ENCODE assay signal across 25 cellular contexts in the genomic region with DNA sequence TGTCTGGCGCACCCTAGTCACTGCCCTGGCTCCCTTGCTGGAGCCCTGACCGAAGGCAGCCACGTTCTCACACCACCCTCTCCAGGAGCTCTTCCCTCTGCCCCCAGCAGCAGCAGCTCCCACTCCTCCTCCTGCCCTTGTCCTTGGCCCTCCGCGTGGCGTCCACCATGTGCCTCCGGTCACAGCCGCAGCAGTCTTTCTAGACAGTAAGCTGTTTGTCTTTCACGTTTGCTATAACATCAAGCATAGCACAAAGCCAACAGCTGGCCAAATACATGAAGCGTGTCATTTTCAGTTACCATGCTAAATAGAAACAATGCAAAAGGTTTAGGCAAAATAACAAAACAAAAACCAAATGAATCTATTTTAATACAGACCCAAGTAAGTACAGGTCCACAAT. TPM values are rescaled to one million over a fixed set of nuclear protein-coding genes. Genes with fewer than 3 reads are reported as not detected.
A peak's percentile ranks its signal among the peaks of the same experiment; 100 is the strongest.
DNase-seq lines count a peak whose midpoint lies in the region; ATAC-seq, FAIRE-seq and TF ChIP-seq lines count a peak whose summit lies in the region.
"Had no signal": no experiment of that assay in that cellular context is flagged by ENCODE, and none has a peak within 500 bp of the region (broad histone marks: within the 10 kb centered on the region; RNA-seq: fewer than 3 reads in every experiment).

No MANE protein-coding gene starts in this region.

- no peak overlapping the region for H3K4me2 ChIP-seq in OCI-LY7 (ENCODE audit: low read length)

- in situ Hi-C loops in SK-MEL-5 (cut with HindIII; ENCODE audit: low pct_unique_long_range_greater_than_20kb, low sequenced_read_pairs): no loop called here

- FAIRE-seq in kidney (lab: Jason Lieb, UNC): no peak
- FAIRE-seq: astrocyte, GM19239 had no signal

- CTCF ChIA-PET in MCF 10A (lab: Yijun Ruan, JAX) (interaction anchor here (0.7 kb wide), 1 partner anchor 1681 kb away, joined by 3 read pairs; no protein-coding TSS in a partner anchor), OCI-LY7 (lab: Charles Lee; ENCODE audit: unreplicated experiment) (no interaction called here)

- no TSS peak for BruUV-seq in MCF 10A (replicated peaks; lab: Mats Ljungman, UMichigan)
- no TSS peak for BruUV-seq in OCI-LY7 (replicated peaks; lab: Mats Ljungman, UMichigan)

- no peaks in the 10 kb centered on the region for H3K27me3 ChIP-seq in breast epithelium
- H3K27me3 ChIP-seq: Peyer's patch, transverse colon had no signal

- H3K9me2 ChIP-seq in OCI-LY7 (ENCODE audit: insufficient read depth, low read length): no peaks in the 10 kb centered on the region

- H2AFZ ChIP-seq in OCI-LY7 (ENCODE audit: low read length): no peak overlapping the region
- H2AFZ ChIP-seq: parathyroid adenoma had no signal

- H3K27ac ChIP-seq in breast epithelium (no peak overlapping the region), kidney (ENCODE audit: low read depth in 2 of 2, low read length in 2 of 2) (no peak overlapping the region), temporal lobe (ENCODE audit: low read depth, low read length) (peak overlapping the region; percentile 48), OCI-LY7 (ENCODE audit: low read depth, low read length, poor library complexity, severe bottlenecking) (no peak overlapping the region)
- H3K27ac ChIP-seq: parathyroid adenoma, Peyer's patch, transverse colon had no signal

- no peak overlapping the region for H3K4me3 Mint-ChIP-seq in MCF 10A (ENCODE audit: unreplicated experiment)
- H3K4me3 Mint-ChIP-seq: activated T-cell treated with anti-CD3 and anti-CD28 coated beads, Interleukin-2, amount 50 U/mL, for 72 hours; stimulated activated naive CD8-positive, alpha-beta T cell treated with anti-CD3 and anti-CD28 coated beads, Interleukin-15, Interleukin-2, amounts not matched to agents 100 ng/mL and 50 ng/mL, for 24 hours had no signal

- H3K9me3 Mint-ChIP-seq in MCF 10A (ENCODE audit: unreplicated experiment): no peaks in the 10 kb centered on the region
- H3K9me3 Mint-ChIP-seq: naive thymus-derived CD8-positive, alpha-beta T cell; stimulated activated naive CD8-positive, alpha-beta T cell treated with anti-CD3 and anti-CD28 coated beads, Interleukin-15, Interleukin-2, amounts not matched to agents 100 ng/mL and 50 ng/mL, for 24 hours had no signal

- H3K4me3 ChIP-seq in breast epithelium (no peak overlapping the region), kidney (ENCODE audit: low read length in 2 of 2) (no peak overlapping the region), OCI-LY7 (ENCODE audit: low read depth, low read length, poor library complexity, severe bottlenecking) (no peak overlapping the region)
- H3K4me3 ChIP-seq: Peyer's patch, transverse colon had no signal

- H4K20me1 ChIP-seq in OCI-LY7 (ENCODE audit: insufficient read depth, low read length): no peaks in the 10 kb centered on the region

- POLR2A ChIA-PET in MCF 10A (lab: Yijun Ruan, JAX) (interaction anchor here (0.6 to 1.4 kb wide), 4 partner anchors 14 to 75 kb away, joined by 3 to 4 read pairs (median 4); no protein-coding TSS in a partner anchor), OCI-LY7 (lab: Charles Lee) (no interaction called here)

- intact Hi-C loops in MCF 10A (cut with micrococcal nuclease) (no loop called here), breast epithelium (cut with DNase I; ENCODE audit: low total_unique reads) (no loop called here), kidney (cut with DNase I) (no loop called here), OCI-LY7 (cut with micrococcal nuclease; ENCODE audit: unreplicated experiment) (no loop called here)

- no peaks in the 10 kb centered on the region for H3K9me3 ChIP-seq in breast epithelium
- no peaks in the 10 kb centered on the region for H3K9me3 ChIP-seq in kidney (ENCODE audit: control insufficient read depth in 1 of 2, low read length in 2 of 2)
- H3K9me3 ChIP-seq in OCI-LY7 (ENCODE audit: low read length): no peaks in the 10 kb centered on the region
- H3K9me3 ChIP-seq: Peyer's patch, transverse colon had no signal

- ATAC-seq in GM21576 (IDR thresholded peaks at IDR 0.05; ENCODE audit: unreplicated experiment): no peak
- no peak for ATAC-seq in HG03439 (IDR thresholded peaks at IDR 0.05; ENCODE audit: unreplicated experiment)
- ATAC-seq: activated T-cell treated with anti-CD3 and anti-CD28 coated beads, Interleukin-2, amount 50 U/mL, for 72 hours; left lobe of liver; naive thymus-derived CD8-positive, alpha-beta T cell; sciatic nerve had no signal

- no peaks in the 10 kb centered on the region for H3K27me3 Mint-ChIP-seq in MCF 10A (ENCODE audit: insufficient read depth, unreplicated experiment)
- H3K27me3 Mint-ChIP-seq: naive thymus-derived CD8-positive, alpha-beta T cell; stimulated activated naive CD8-positive, alpha-beta T cell treated with anti-CD3 and anti-CD28 coated beads, Interleukin-15, Interleukin-2, amounts not matched to agents 100 ng/mL and 50 ng/mL, for 24 hours had no signal

- DNase-seq in MCF 10A (ENCODE audit: unreplicated experiment) (no peak), breast epithelium (ENCODE audit: low spot score in 2 of 2) (no peak), SK-MEL-5 (ENCODE audit: low read depth, low spot score) (peak; percentile 33), kidney (peak; percentile 55), OCI-LY7 (ENCODE audit: low spot score) (no peak)
- DNase-seq: activated naive CD4-positive, alpha-beta T cell treated with anti-CD3 and anti-CD28 coated beads, Interleukin-2, amount 50 U/mL, for 16 hours; activated T-cell treated with anti-CD3 and anti-CD28 coated beads, Interleukin-2, amount 50 U/mL, for 72 hours; erythroblast; naive thymus-derived CD8-positive, alpha-beta T cell; NCI-H1092; NCI-H2029; NCI-H446; Peyer's patch; SIG-M5; stimulated activated CD4-positive, alpha-beta T cell treated with anti-CD3 and anti-CD28 coated beads, Interleukin-15, amount 100 ng/mL, for 24 hours; transverse colon had no signal

- H3K9ac ChIP-seq in kidney (ENCODE audit: low read length in 2 of 2): no peak overlapping the region
- H3K9ac ChIP-seq: parathyroid adenoma had no signal

- peak overlapping the region; percentile 89 for H3K27ac Mint-ChIP-seq in MCF 10A (ENCODE audit: low read depth, unreplicated experiment)
- H3K27ac Mint-ChIP-seq: activated T-cell treated with anti-CD3 and anti-CD28 coated beads, Interleukin-2, amount 50 U/mL, for 72 hours; stimulated activated naive CD8-positive, alpha-beta T cell treated with anti-CD3 and anti-CD28 coated beads, Interleukin-15, Interleukin-2, amounts not matched to agents 100 ng/mL and 50 ng/mL, for 24 hours had no signal

- H3K36me3 Mint-ChIP-seq in MCF 10A (ENCODE audit: insufficient read depth, unreplicated experiment): peaks cover 58% of the 10 kb centered on the region

- H3K4me1 ChIP-seq in breast epithelium (peaks cover 0 to 7% of the 10 kb centered on the region in 2 donors), kidney (ENCODE audit: control insufficient read depth in 1 of 2, insufficient read depth in 1 of 2, low read depth in 1 of 2, low read length in 2 of 2) (peaks cover 0 to 4% of the 10 kb centered on the region in 2 donors), OCI-LY7 (ENCODE audit: insufficient read depth, low read length, poor library complexity, severe bottlenecking) (peaks cover 7% of the 10 kb centered on the region)
- H3K4me1 ChIP-seq: parathyroid adenoma had no signal

- peaks cover 6% of the 10 kb centered on the region; the same call in 1 of the 2 replicates for H3K79me2 ChIP-seq in OCI-LY7 (ENCODE audit: insufficient read depth, low read depth, low read length)

- no peak for TF ChIP-seq CTCF in MCF 10A (IDR thresholded peaks at IDR 0.05; ENCODE audit: unreplicated experiment)
- no peak for TF ChIP-seq CTCF in breast epithelium (IDR thresholded peaks at IDR 0.05)
- no peak for TF ChIP-seq CTCF in kidney (IDR thresholded peaks at IDR 0.05; ENCODE audit: borderline replicate concordance, extremely low read depth, insufficient read depth)
- TF ChIP-seq CTCF in OCI-LY7 (conservative IDR thresholded peaks at IDR 0.05; ENCODE audit: low read length): no peak

- peaks cover 17% of the 10 kb centered on the region for H3K4me1 Mint-ChIP-seq in MCF 10A (ENCODE audit: insufficient read depth, unreplicated experiment)

- H3K36me3 ChIP-seq in breast epithelium (peaks cover 8% of the 10 kb centered on the region), kidney (ENCODE audit: control insufficient read depth in 1 of 2, insufficient read depth in 2 of 2, low read length in 2 of 2) (peaks cover 32 to 34% of the 10 kb centered on the region in 2 donors), OCI-LY7 (ENCODE audit: insufficient read depth, low read length) (peaks cover 50% of the 10 kb centered on the region)

- TF ChIP-seq POLR2A in breast epithelium (IDR thresholded peaks at IDR 0.05): no peak

RNA-seq across cellular contexts. Expression of gene PITRM1, which starts 3.3 kb away (rescaled TPM):
- 132 and 136 TPM in 2 replicates for total RNA-seq in MCF 10A (2022)
- 10 to 100 TPM; 64.9 to 76.0 (median 75.8) TPM for total RNA-seq in breast epithelium
- 36.5 and 41.7 TPM in 2 replicates for total RNA-seq in SK-MEL-5 (2014; rRNA removed; shearing (Covaris generic))
- polyA plus RNA-seq in SK-MEL-5 (2015; cell fraction: cytosol; rRNA removed): 32.5 and 33.8 TPM in 2 replicates
- 36.8 and 78.4 TPM in 2 replicates for polyA plus RNA-seq in SK-MEL-5 (2015; cell fraction: nucleus; rRNA removed)
- total RNA-seq in kidney: 60.7 TPM
- 28.8 TPM for polyA plus RNA-seq in kidney (ENCODE audit: insufficient read depth, low read depth, low replicate concordance)
- 48.4 TPM for total RNA-seq in temporal lobe
- total RNA-seq in OCI-LY7 (2014; rRNA removed; shearing (Covaris generic)): 34.6 and 44.3 TPM in 2 replicates
- total RNA-seq in OCI-LY7 (2022): 37.1 and 40.3 TPM in 2 replicates

Comparison
In these comparisons a context has a peak if more than half of its experiments do, and no peak if none do; other contexts are left out.
1. DNase-seq: peak in SK-MEL-5 (single experiment) and kidney (single experiment); none in MCF 10A (single experiment), breast epithelium (0 of 2) and OCI-LY7 (single experiment).